Comparison of ENCODE assay signal across 18 cellular contexts in the genomic region with DNA sequence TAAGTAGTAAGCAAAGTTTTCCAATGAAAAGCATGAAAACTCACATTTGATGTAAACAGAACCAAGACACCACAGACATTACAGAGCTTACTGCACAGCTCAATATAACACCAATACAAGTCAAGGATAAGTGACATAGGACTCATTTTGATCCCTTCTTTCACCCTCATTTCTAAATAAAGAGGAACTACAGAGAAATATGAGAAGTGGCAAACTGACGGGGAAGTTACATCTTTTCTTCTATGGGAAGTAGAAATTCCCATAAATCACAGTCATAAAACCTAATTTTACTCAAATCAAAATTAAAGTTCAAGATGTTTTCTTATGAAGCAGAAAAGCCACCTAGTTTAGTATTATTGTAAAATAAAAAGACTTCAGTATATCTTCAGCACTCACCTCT. TPM values are rescaled to one million over a fixed set of nuclear protein-coding genes. Genes with fewer than 3 reads are reported as not detected.
"Had no signal": no experiment of that assay in that cellular context is flagged by ENCODE, and none has a peak within 500 bp of the region (broad histone marks: within the 10 kb centered on the region; RNA-seq: fewer than 3 reads in every experiment).

No MANE protein-coding gene starts in this region.

- DNase-seq: activated CD4-positive, alpha-beta memory T cell treated with anti-CD3 and anti-CD28 coated beads, Interleukin-2, amount 10 ng/mL, durations not matched to agents 7 days and 5 days; activated CD8-positive, alpha-beta memory T cell treated with anti-CD3 and anti-CD28 coated beads, Interleukin-2, amount 50 U/mL, for 48 hours; body of pancreas; central memory CD4-positive, alpha-beta T cell; cortex of kidney; effector memory CD8-positive, alpha-beta T cell; kidney; mesendoderm; ovary; sigmoid colon; stimulated activated CD4-positive, alpha-beta T cell treated with anti-CD3 and anti-CD28 coated beads, Interleukin-12 subunit alpha, Interleukin-12 subunit beta, amount 100 ng/mL, for 4 hours; stimulated activated naive CD4-positive, alpha-beta T cell; substantia nigra; transverse colon had no signal

- H3K27me3 Mint-ChIP-seq: activated CD4-positive, alpha-beta memory T cell treated with anti-CD3 and anti-CD28 coated beads, Interleukin-2, amount 10 ng/mL, durations not matched to agents 7 days and 5 days; activated naive CD4-positive, alpha-beta T cell treated with anti-CD3 and anti-CD28 coated beads, Interleukin-2, amount 50 U/mL, for 24 hours; effector memory CD8-positive, alpha-beta T cell had no signal

- ATAC-seq: body of pancreas; effector memory CD8-positive, alpha-beta T cell; gastroesophageal sphincter had no signal

- H3K27ac Mint-ChIP-seq: activated CD4-positive, alpha-beta memory T cell treated with anti-CD3 and anti-CD28 coated beads, Interleukin-2, amount 10 ng/mL, durations not matched to agents 7 days and 5 days; activated naive CD4-positive, alpha-beta T cell treated with anti-CD3 and anti-CD28 coated beads, Interleukin-2, amount 50 U/mL, for 24 hours; effector memory CD8-positive, alpha-beta T cell had no signal

- H3K9me3 Mint-ChIP-seq: activated CD4-positive, alpha-beta memory T cell treated with anti-CD3 and anti-CD28 coated beads, Interleukin-2, amount 10 ng/mL, durations not matched to agents 7 days and 5 days; activated naive CD4-positive, alpha-beta T cell treated with anti-CD3 and anti-CD28 coated beads, Interleukin-2, amount 50 U/mL, for 24 hours; effector memory CD8-positive, alpha-beta T cell had no signal

- H3K4me3 Mint-ChIP-seq: activated CD4-positive, alpha-beta memory T cell treated with anti-CD3 and anti-CD28 coated beads, Interleukin-2, amount 10 ng/mL, durations not matched to agents 7 days and 5 days; activated naive CD4-positive, alpha-beta T cell treated with anti-CD3 and anti-CD28 coated beads, Interleukin-2, amount 50 U/mL, for 24 hours had no signal

RNA-seq across cellular contexts. Expression of gene BTLA, which starts 58.7 kb away (rescaled TPM):
- total RNA-seq: body of pancreas, epithelial cell of proximal tubule, hepatocyte, sigmoid colon had no signal
